ENCODE assay signal across 16 cellular contexts in genomic region chr7:152148706-152149105, GRCh38.
A peak's percentile ranks its signal among the peaks of the same experiment; 100 is the strongest.
DNase-seq lines count a peak whose midpoint lies in the region; ATAC-seq and TF ChIP-seq lines count a peak whose summit lies in the region.
"Had no signal": no experiment of that assay in that cellular context is flagged by ENCODE, and none has a peak within 500 bp of the region (broad histone marks: within the 10 kb centered on the region; RNA-seq: fewer than 3 reads in every experiment).

No MANE protein-coding gene starts in this region.

- TF ChIP-seq CTCF in HEK293 (tag by site-specific recombination; IDR thresholded peaks at IDR 0.05) (no peak), glutamatergic neuron (IDR thresholded peaks at IDR 0.05; ENCODE audit: partially characterized antibody, unreplicated experiment) (no peak)

- POLR2A ChIA-PET in HEK293 (lab: Yijun Ruan, JAX): no interaction called here
- POLR2A ChIA-PET in naive thymus-derived CD4-positive, alpha-beta T cell (lab: Charles Lee): no interaction called here

- H3K36me3 Mint-ChIP-seq in activated naive CD8-positive, alpha-beta T cell treated with anti-CD3 and anti-CD28 coated beads for 36 hours: peaks cover 20% of the 10 kb centered on the region
- peaks cover 49% of the 10 kb centered on the region for H3K36me3 Mint-ChIP-seq in activated naive CD8-positive, alpha-beta T cell treated with anti-CD3 and anti-CD28 coated beads, Interleukin-2, amount 50 U/mL, for 24 hours (ENCODE audit: low read depth)
- H3K36me3 Mint-ChIP-seq in naive thymus-derived CD4-positive, alpha-beta T cell: peaks cover 10 to 47% (median 26%) of the 10 kb centered on the region in 5 donors
- no peaks in the 10 kb centered on the region for H3K36me3 Mint-ChIP-seq in glutamatergic neuron (ENCODE audit: unreplicated experiment)

- CTCF ChIA-PET in HEK293 (lab: Yijun Ruan, JAX): interaction anchor here (1.3 kb wide), 1 partner anchor 12 kb away, joined by 4 read pairs; no protein-coding TSS in a partner anchor
- CTCF ChIA-PET in naive thymus-derived CD4-positive, alpha-beta T cell (lab: Charles Lee): no interaction called here

- no peaks in the 10 kb centered on the region for H3K4me1 ChIP-seq in HEK293 (ENCODE audit: control insufficient read depth, insufficient read depth, low read length)
- peaks cover 16 to 28% of the 10 kb centered on the region in 2 donors for H3K4me1 ChIP-seq in naive thymus-derived CD4-positive, alpha-beta T cell (ENCODE audit: control insufficient read depth in 2 of 2, insufficient read depth in 2 of 2, low read length in 2 of 2)
- H3K4me1 ChIP-seq: BE2C had no signal

- peaks cover 30 to 95% of the 10 kb centered on the region in 2 experiments for H3K36me3 ChIP-seq in HEK293 (ENCODE audit: control insufficient read depth in 2 of 2, insufficient read depth in 1 of 2, low read length in 2 of 2)
- peaks cover 11 to 59% (median 21%) of the 10 kb centered on the region in 3 experiments for H3K36me3 ChIP-seq in naive thymus-derived CD4-positive, alpha-beta T cell (ENCODE audit: control insufficient read depth in 2 of 3, insufficient read depth in 3 of 3, low read length in 3 of 3)

- ATAC-seq in activated naive CD8-positive, alpha-beta T cell treated with anti-CD3 and anti-CD28 coated beads, Interleukin-2, amount 50 U/mL, for 24 hours: no peak
- ATAC-seq in naive thymus-derived CD4-positive, alpha-beta T cell: no peak
- no peak for ATAC-seq in GM19455 (IDR thresholded peaks at IDR 0.05; ENCODE audit: unreplicated experiment)
- ATAC-seq: K562 had no signal

- no peaks in the 10 kb centered on the region for H3K9me3 ChIP-seq in HEK293 (ENCODE audit: control insufficient read depth, insufficient read depth, low read depth, low read length)
- H3K9me3 ChIP-seq in naive thymus-derived CD4-positive, alpha-beta T cell (ENCODE audit: control insufficient read depth in 2 of 3, low read length in 3 of 3): no peaks in the 10 kb centered on the region
- H3K9me3 ChIP-seq: BE2C, HAP-1 had no signal

- H3K4me3 Mint-ChIP-seq in activated naive CD8-positive, alpha-beta T cell treated with anti-CD3 and anti-CD28 coated beads for 36 hours: no peak overlapping the region
- H3K4me3 Mint-ChIP-seq in activated naive CD8-positive, alpha-beta T cell treated with anti-CD3 and anti-CD28 coated beads, Interleukin-2, amount 50 U/mL, for 24 hours: no peak overlapping the region
- no peak overlapping the region for H3K4me3 Mint-ChIP-seq in naive thymus-derived CD4-positive, alpha-beta T cell
- H3K4me3 Mint-ChIP-seq in glutamatergic neuron (ENCODE audit: unreplicated experiment): no peak overlapping the region

- H3K4me3 ChIP-seq in HEK293 (ENCODE audit: low read depth, low read length): no peak overlapping the region
- H3K4me3 ChIP-seq in naive thymus-derived CD4-positive, alpha-beta T cell (ENCODE audit: low read length): no peak overlapping the region
- H3K4me3 ChIP-seq: HAP-1, K562 had no signal

- no peak for DNase-seq in activated naive CD8-positive, alpha-beta T cell treated with anti-CD3 and anti-CD28 coated beads for 36 hours
- no peak for DNase-seq in activated naive CD8-positive, alpha-beta T cell treated with anti-CD3 and anti-CD28 coated beads, Interleukin-2, amount 50 U/mL, for 24 hours
- no peak for DNase-seq in naive thymus-derived CD4-positive, alpha-beta T cell
- DNase-seq in HCEC 1CT: no peak
- DNase-seq in glutamatergic neuron: no peak
- DNase-seq in posterior cingulate gyrus: no peak
- DNase-seq: BE2C, DMS53, GF-D8, GOT3 had no signal

- no peak overlapping the region for H3K27ac ChIP-seq in HEK293 (ENCODE audit: extremely low read depth, low read depth, low read length)
- H3K27ac ChIP-seq in naive thymus-derived CD4-positive, alpha-beta T cell (ENCODE audit: low read depth, low read length): no peak overlapping the region
- H3K27ac ChIP-seq: C4-2B, HL-60 had no signal

- peaks cover 26% of the 10 kb centered on the region for H3K4me1 Mint-ChIP-seq in activated naive CD8-positive, alpha-beta T cell treated with anti-CD3 and anti-CD28 coated beads for 36 hours
- H3K4me1 Mint-ChIP-seq in activated naive CD8-positive, alpha-beta T cell treated with anti-CD3 and anti-CD28 coated beads, Interleukin-2, amount 50 U/mL, for 24 hours: peaks cover 26% of the 10 kb centered on the region
- H3K4me1 Mint-ChIP-seq in naive thymus-derived CD4-positive, alpha-beta T cell: peaks cover 24 to 35% (median 30%) of the 10 kb centered on the region in 7 donors
- H3K4me1 Mint-ChIP-seq in glutamatergic neuron (ENCODE audit: low read depth, unreplicated experiment): peaks cover 2% of the 10 kb centered on the region

- intact Hi-C loops in naive thymus-derived CD4-positive, alpha-beta T cell (cut with micrococcal nuclease): loop anchor here (5.0 to 10.0 kb wide), 6 partner anchors 214 to 676 kb away; partner anchors contain the start of gene PRKAG2 (in 1 of the 2)
- intact Hi-C loops in posterior cingulate gyrus (cut with DNase I): no loop called here

- H3K27me3 ChIP-seq in naive thymus-derived CD4-positive, alpha-beta T cell (ENCODE audit: control insufficient read depth in 2 of 2, insufficient read depth in 2 of 2, low read length in 2 of 2): no peaks in the 10 kb centered on the region
- H3K27me3 ChIP-seq: BE2C had no signal

- H3K27ac Mint-ChIP-seq in activated naive CD8-positive, alpha-beta T cell treated with anti-CD3 and anti-CD28 coated beads for 36 hours: peak overlapping the region; percentile 66
- no peak overlapping the region for H3K27ac Mint-ChIP-seq in activated naive CD8-positive, alpha-beta T cell treated with anti-CD3 and anti-CD28 coated beads, Interleukin-2, amount 50 U/mL, for 24 hours
- H3K27ac Mint-ChIP-seq in naive thymus-derived CD4-positive, alpha-beta T cell: peak overlapping the region in 5 of 9 donors; percentile 25 to 63 (median 52)
- H3K27ac Mint-ChIP-seq in glutamatergic neuron (ENCODE audit: unreplicated experiment): no peak overlapping the region

- no peaks in the 10 kb centered on the region for H3K27me3 Mint-ChIP-seq in activated naive CD8-positive, alpha-beta T cell treated with anti-CD3 and anti-CD28 coated beads for 36 hours
- H3K27me3 Mint-ChIP-seq in activated naive CD8-positive, alpha-beta T cell treated with anti-CD3 and anti-CD28 coated beads, Interleukin-2, amount 50 U/mL, for 24 hours: no peaks in the 10 kb centered on the region
- H3K27me3 Mint-ChIP-seq in naive thymus-derived CD4-positive, alpha-beta T cell: no peaks in the 10 kb centered on the region
- H3K27me3 Mint-ChIP-seq in glutamatergic neuron (ENCODE audit: unreplicated experiment): peaks cover 2% of the 10 kb centered on the region

- no peaks in the 10 kb centered on the region for H3K9me3 Mint-ChIP-seq in activated naive CD8-positive, alpha-beta T cell treated with anti-CD3 and anti-CD28 coated beads for 36 hours
- no peaks in the 10 kb centered on the region for H3K9me3 Mint-ChIP-seq in activated naive CD8-positive, alpha-beta T cell treated with anti-CD3 and anti-CD28 coated beads, Interleukin-2, amount 50 U/mL, for 24 hours
- peaks cover 0 to 2% (median 0%) of the 10 kb centered on the region in 11 donors for H3K9me3 Mint-ChIP-seq in naive thymus-derived CD4-positive, alpha-beta T cell
- peaks cover 4% of the 10 kb centered on the region for H3K9me3 Mint-ChIP-seq in glutamatergic neuron (ENCODE audit: unreplicated experiment)

TF ChIP-seq in HEK293, 187 proteins besides CTCF, POLR2A, EP300 and RAD21:
- TF ChIP-seq, protein P1, sequence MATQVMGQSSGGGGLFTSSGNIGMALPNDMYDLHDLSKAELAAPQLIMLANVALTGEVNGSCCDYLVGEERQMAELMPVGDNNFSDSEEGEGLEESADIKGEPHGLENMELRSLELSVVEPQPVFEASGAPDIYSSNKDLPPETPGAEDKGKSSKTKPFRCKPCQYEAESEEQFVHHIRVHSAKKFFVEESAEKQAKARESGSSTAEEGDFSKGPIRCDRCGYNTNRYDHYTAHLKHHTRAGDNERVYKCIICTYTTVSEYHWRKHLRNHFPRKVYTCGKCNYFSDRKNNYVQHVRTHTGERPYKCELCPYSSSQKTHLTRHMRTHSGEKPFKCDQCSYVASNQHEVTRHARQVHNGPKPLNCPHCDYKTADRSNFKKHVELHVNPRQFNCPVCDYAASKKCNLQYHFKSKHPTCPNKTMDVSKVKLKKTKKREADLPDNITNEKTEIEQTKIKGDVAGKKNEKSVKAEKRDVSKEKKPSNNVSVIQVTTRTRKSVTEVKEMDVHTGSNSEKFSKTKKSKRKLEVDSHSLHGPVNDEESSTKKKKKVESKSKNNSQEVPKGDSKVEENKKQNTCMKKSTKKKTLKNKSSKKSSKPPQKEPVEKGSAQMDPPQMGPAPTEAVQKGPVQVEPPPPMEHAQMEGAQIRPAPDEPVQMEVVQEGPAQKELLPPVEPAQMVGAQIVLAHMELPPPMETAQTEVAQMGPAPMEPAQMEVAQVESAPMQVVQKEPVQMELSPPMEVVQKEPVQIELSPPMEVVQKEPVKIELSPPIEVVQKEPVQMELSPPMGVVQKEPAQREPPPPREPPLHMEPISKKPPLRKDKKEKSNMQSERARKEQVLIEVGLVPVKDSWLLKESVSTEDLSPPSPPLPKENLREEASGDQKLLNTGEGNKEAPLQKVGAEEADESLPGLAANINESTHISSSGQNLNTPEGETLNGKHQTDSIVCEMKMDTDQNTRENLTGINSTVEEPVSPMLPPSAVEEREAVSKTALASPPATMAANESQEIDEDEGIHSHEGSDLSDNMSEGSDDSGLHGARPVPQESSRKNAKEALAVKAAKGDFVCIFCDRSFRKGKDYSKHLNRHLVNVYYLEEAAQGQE (tag by site-specific recombination; IDR thresholded peaks at IDR 0.05): peak; percentile 77
- TF ChIP-seq ZNF18 (tag by site-specific recombination; IDR thresholded peaks at IDR 0.05) (no peak), ZNF76 (tag by site-specific recombination; IDR thresholded peaks at IDR 0.05; ENCODE audit: borderline replicate concordance, low read depth) (no peak), ZXDB (tag by site-specific recombination; IDR thresholded peaks at IDR 0.05) (no peak), ZNF600 (tag by site-specific recombination; IDR thresholded peaks at IDR 0.05) (no peak)
TF ChIP-seq in HEK293: peak in this region for 1.

Comparison
In these comparisons a context has a peak if more than half of its experiments do, and no peak if none do; other contexts are left out.
1. H3K27ac Mint-ChIP-seq: peak in activated naive CD8-positive, alpha-beta T cell treated with anti-CD3 and anti-CD28 coated beads for 36 hours (single experiment) and naive thymus-derived CD4-positive, alpha-beta T cell (5 of 9); none in activated naive CD8-positive, alpha-beta T cell treated with anti-CD3 and anti-CD28 coated beads, Interleukin-2, amount 50 U/mL, for 24 hours (single experiment) and glutamatergic neuron (single experiment).